Comparison of ENCODE assay signal across 23 cellular contexts in genomic region chr11:121119444-121119843, GRCh38. TPM values are rescaled to one million over a fixed set of nuclear protein-coding genes. Genes with fewer than 3 reads are reported as not detected.
DNase-seq lines count a peak whose midpoint lies in the region; ATAC-seq and TF ChIP-seq lines count a peak whose summit lies in the region.
"Had no signal": no experiment of that assay in that cellular context is flagged by ENCODE, and none has a peak within 500 bp of the region (broad histone marks: within the 10 kb centered on the region; RNA-seq: fewer than 3 reads in every experiment).

No MANE protein-coding gene starts in this region.

- intact Hi-C loops in mammary epithelial cell (cut with micrococcal nuclease): no loop called here
- intact Hi-C loops in naive thymus-derived CD4-positive, alpha-beta T cell (cut with micrococcal nuclease): loop anchor here in 1 of 2 donors (10.0 kb wide), 1 partner anchor 435 kb away; no protein-coding TSS in a partner anchor

- H3K27ac Mint-ChIP-seq in progenitor cell of endocrine pancreas: no peak overlapping the region
- no peak overlapping the region for H3K27ac Mint-ChIP-seq in naive thymus-derived CD4-positive, alpha-beta T cell
- H3K27ac Mint-ChIP-seq: activated CD4-positive, alpha-beta memory T cell treated with anti-CD3 and anti-CD28 coated beads for 36 hours; activated naive CD4-positive, alpha-beta T cell treated with anti-CD3 and anti-CD28 coated beads for 36 hours; CD14-positive monocyte; WTC11 had no signal

- no peaks in the 10 kb centered on the region for H3K36me3 ChIP-seq in mammary epithelial cell (ENCODE audit: insufficient read depth, low read length)
- no peaks in the 10 kb centered on the region for H3K36me3 ChIP-seq in naive thymus-derived CD4-positive, alpha-beta T cell (ENCODE audit: control insufficient read depth in 2 of 3, insufficient read depth in 3 of 3, low read length in 3 of 3)
- H3K36me3 ChIP-seq: ascending aorta, thoracic aorta had no signal

- peaks cover 6% of the 10 kb centered on the region for H3K9me3 Mint-ChIP-seq in progenitor cell of endocrine pancreas (ENCODE audit: low read depth)
- peaks cover 0 to 24% (median 6%) of the 10 kb centered on the region in 11 donors for H3K9me3 Mint-ChIP-seq in naive thymus-derived CD4-positive, alpha-beta T cell

- H3K9me3 ChIP-seq in mammary epithelial cell (replicated peaks; ENCODE audit: insufficient read depth, low read length): peaks cover 8% of the 10 kb centered on the region
- peaks cover 0 to 8% (median 0%) of the 10 kb centered on the region in 3 experiments for H3K9me3 ChIP-seq in naive thymus-derived CD4-positive, alpha-beta T cell (ENCODE audit: control insufficient read depth in 2 of 3, low read length in 3 of 3)
- H3K9me3 ChIP-seq: thoracic aorta had no signal

- no peak overlapping the region for H3K4me3 Mint-ChIP-seq in progenitor cell of endocrine pancreas (ENCODE audit: low read depth)
- H3K4me3 Mint-ChIP-seq in naive thymus-derived CD4-positive, alpha-beta T cell: no peak overlapping the region
- H3K4me3 Mint-ChIP-seq: activated CD4-positive, alpha-beta memory T cell treated with anti-CD3 and anti-CD28 coated beads for 36 hours; activated naive CD4-positive, alpha-beta T cell treated with anti-CD3 and anti-CD28 coated beads for 36 hours; CD14-positive monocyte; WTC11 had no signal

- no peak overlapping the region for H3K4me3 ChIP-seq in NB4 (ENCODE audit: low read depth, low read length)
- H3K4me3 ChIP-seq in choroid plexus epithelial cell (ENCODE audit: low read depth, low read length): no peak overlapping the region
- H3K4me3 ChIP-seq in mammary epithelial cell (replicated peaks in 1 of 3; ENCODE audit: insufficient read depth in 1 of 3, low read depth in 2 of 3, low read length in 3 of 3): no peak overlapping the region
- no peak overlapping the region for H3K4me3 ChIP-seq in naive thymus-derived CD4-positive, alpha-beta T cell (ENCODE audit: low read length)
- H3K4me3 ChIP-seq: ascending aorta, GM23248, thoracic aorta had no signal

- H3K27me3 ChIP-seq in mammary epithelial cell (ENCODE audit: insufficient read depth, low read length): no peaks in the 10 kb centered on the region
- no peaks in the 10 kb centered on the region for H3K27me3 ChIP-seq in naive thymus-derived CD4-positive, alpha-beta T cell (ENCODE audit: control insufficient read depth in 2 of 2, insufficient read depth in 2 of 2, low read length in 2 of 2)
- H3K27me3 ChIP-seq: ascending aorta had no signal

- no peak overlapping the region for H3K9ac ChIP-seq in mammary epithelial cell (ENCODE audit: insufficient read depth, low read length)
- H3K9ac ChIP-seq: GM23248 had no signal

- CTCF ChIA-PET in mammary epithelial cell (lab: Charles Lee; ENCODE audit: low non-redundant PET): no interaction called here
- CTCF ChIA-PET in naive thymus-derived CD4-positive, alpha-beta T cell (lab: Charles Lee): interaction anchor here (0.8 kb wide), 1 partner anchor 28 kb away, joined by 4 read pairs; no protein-coding TSS in a partner anchor

- H3K79me2 ChIP-seq in mammary epithelial cell (ENCODE audit: insufficient read depth, low read length): no peaks in the 10 kb centered on the region

- TF ChIP-seq CTCF in NB4 (IDR thresholded peaks at IDR 0.05; ENCODE audit: low read depth, low read length) (no peak), choroid plexus epithelial cell (conservative IDR thresholded peaks at IDR 0.05; ENCODE audit: low read depth, low read length) (peak; percentile 11), progenitor cell of endocrine pancreas (IDR thresholded peaks at IDR 0.05; ENCODE audit: unreplicated experiment) (peak; percentile 40), mammary epithelial cell (conservative IDR thresholded peaks at IDR 0.05 in 1 of 2, IDR thresholded peaks at IDR 0.05 in 1 of 2; ENCODE audit: extremely low read depth in 1 of 2, insufficient read depth in 1 of 2, low read depth in 1 of 2, low read length in 2 of 2) (no peak)

- H3K27ac ChIP-seq in mammary epithelial cell (ENCODE audit: insufficient read depth, low read depth, low read length): no peak overlapping the region
- H3K27ac ChIP-seq in naive thymus-derived CD4-positive, alpha-beta T cell (ENCODE audit: low read depth, low read length): no peak overlapping the region
- H3K27ac ChIP-seq: ascending aorta, GM23248, HL-60, thoracic aorta had no signal

- no peak for TF ChIP-seq POLR2A in NB4 (IDR thresholded peaks at IDR 0.05; ENCODE audit: extremely low read depth, insufficient read length)

- BruUV-seq in mammary epithelial cell (replicated peaks; lab: Mats Ljungman, UMichigan): no TSS peak

- peaks cover 2% of the 10 kb centered on the region for H3K4me1 Mint-ChIP-seq in progenitor cell of endocrine pancreas (ENCODE audit: low read depth)
- H3K4me1 Mint-ChIP-seq in naive thymus-derived CD4-positive, alpha-beta T cell: no peaks in the 10 kb centered on the region
- H3K4me1 Mint-ChIP-seq: CD14-positive monocyte had no signal

- in situ Hi-C loops in mammary epithelial cell (cut with MboI; ENCODE audit: low sequenced_read_pairs in 2 of 2): loop anchor here in 1 of 2 donors (25.0 kb wide), 1 partner anchor 607 kb away; the partner anchor contains the start of gene GRIK4

- H4K20me1 ChIP-seq in mammary epithelial cell (ENCODE audit: insufficient read depth, low read length): no peaks in the 10 kb centered on the region

- H2AFZ ChIP-seq in mammary epithelial cell (ENCODE audit: low read depth, low read length): no peak overlapping the region
- H2AFZ ChIP-seq: GM23248 had no signal

- WGBS in mammary epithelial cell (ENCODE audit: low coverage, missing lambda C conversion rate): 82% methylated on average over 1 of the region's 1 CpG

- DNase-seq in NCI-H146 (lab: John Stamatoyannopoulos, UW) (peak; percentile 13), NCI-H146 treated with DMSO at 0.1 percent for 48 hours (lab: John Stamatoyannopoulos, UW; ENCODE audit: unreplicated experiment) (no peak), NB4 (ENCODE audit: low read depth) (peak; percentile 16), choroid plexus epithelial cell (ENCODE audit: low read depth) (peak; percentile 6), progenitor cell of endocrine pancreas (ENCODE audit: low spot score, unreplicated experiment) (no peak), HuH-7.5 (ENCODE audit: low spot score) (no peak), mammary epithelial cell (no peak)
- no peak for DNase-seq in naive thymus-derived CD4-positive, alpha-beta T cell
- DNase-seq: activated CD4-positive, alpha-beta memory T cell treated with anti-CD3 and anti-CD28 coated beads for 36 hours; activated naive CD4-positive, alpha-beta T cell treated with anti-CD3 and anti-CD28 coated beads for 36 hours; activated T-cell treated with anti-CD3 and anti-CD28 coated beads, Interleukin-2, amount 50 U/mL, for 1 hour; DND-41; foreskin melanocyte; GM23248; KBM-7; NCI-H1105 treated with DMSO at 0.1 percent for 48 hours; Right ventricle myocardium superior; T-helper 1 cell had no signal

- POLR2A ChIA-PET in naive thymus-derived CD4-positive, alpha-beta T cell (lab: Charles Lee): no interaction called here

- H3K36me3 Mint-ChIP-seq in progenitor cell of endocrine pancreas (ENCODE audit: insufficient read depth): peaks cover 11% of the 10 kb centered on the region
- H3K36me3 Mint-ChIP-seq in naive thymus-derived CD4-positive, alpha-beta T cell: no peaks in the 10 kb centered on the region
- H3K36me3 Mint-ChIP-seq: activated CD4-positive, alpha-beta memory T cell treated with anti-CD3 and anti-CD28 coated beads for 36 hours; CD14-positive monocyte had no signal

- ATAC-seq in naive thymus-derived CD4-positive, alpha-beta T cell: no peak
- ATAC-seq: WTC11 had no signal

- H3K4me2 ChIP-seq in mammary epithelial cell (ENCODE audit: insufficient read depth, low read depth, low read length): no peak overlapping the region

- dilution Hi-C loops in mammary epithelial cell (cut with HindIII; ENCODE audit: low sequenced_read_pairs): no loop called here

- H3K4me1 ChIP-seq in mammary epithelial cell (ENCODE audit: insufficient read depth, low read length): no peaks in the 10 kb centered on the region
- no peaks in the 10 kb centered on the region for H3K4me1 ChIP-seq in naive thymus-derived CD4-positive, alpha-beta T cell (ENCODE audit: control insufficient read depth in 2 of 2, insufficient read depth in 2 of 2, low read length in 2 of 2)
- H3K4me1 ChIP-seq: ascending aorta had no signal

- no peaks in the 10 kb centered on the region for H3K27me3 Mint-ChIP-seq in progenitor cell of endocrine pancreas
- peaks cover 0 to 3% (median 0%) of the 10 kb centered on the region in 5 donors for H3K27me3 Mint-ChIP-seq in naive thymus-derived CD4-positive, alpha-beta T cell
- H3K27me3 Mint-ChIP-seq: activated CD4-positive, alpha-beta memory T cell treated with anti-CD3 and anti-CD28 coated beads for 36 hours had no signal

RNA-seq across cellular contexts. Expression of gene TECTA, which starts 18.4 kb away (rescaled TPM):
- 2.0 and 2.3 TPM in 2 replicates for total RNA-seq in progenitor cell of endocrine pancreas
- total RNA-seq in mammary epithelial cell: under 1 TPM; 0.12 to 0.17 TPM
- 0.05 TPM for polyA plus RNA-seq in mammary epithelial cell
- polyA minus RNA-seq in mammary epithelial cell: not detected
- under 1 TPM; 0.29 to 0.75 (median 0.65) TPM for total RNA-seq in naive thymus-derived CD4-positive, alpha-beta T cell
- under 1 TPM; 0.38 to 0.47 TPM for polyA plus RNA-seq in naive thymus-derived CD4-positive, alpha-beta T cell
- total RNA-seq: ascending aorta had no signal
- polyA plus RNA-seq: CD14-positive monocyte had no signal

Comparison
In these comparisons a context has a peak if more than half of its experiments do, and no peak if none do; other contexts are left out.
1. DNase-seq: peak in NCI-H146 (single experiment), NB4 (single experiment) and choroid plexus epithelial cell (single experiment); none in NCI-H146 treated with DMSO at 0.1 percent for 48 hours (single experiment), progenitor cell of endocrine pancreas (single experiment), HuH-7.5 (single experiment), mammary epithelial cell (single experiment) and naive thymus-derived CD4-positive, alpha-beta T cell (0 of 9).
2. CTCF ChIP-seq: peak in choroid plexus epithelial cell (single experiment) and progenitor cell of endocrine pancreas (single experiment); none in NB4 (single experiment) and mammary epithelial cell (0 of 2).